In genomic region chrX:19698125-19698524, GRCh38 we compare ENCODE assay signal across 1 cellular context.
TF ChIP-seq lines count a peak whose summit lies in the region.

No MANE protein-coding gene starts in this region.

TF ChIP-seq in SK-N-SH treated with all-trans-retinoic acid at 6 μM for 48 hours, 23 proteins besides CTCF, POLR2A, EP300 and RAD21 (continued from another document):
- TF ChIP-seq ZNF70 (CRISPR knock-in tag; IDR thresholded peaks at IDR 0.05): no peak
- no peak for TF ChIP-seq ZFP3 (CRISPR knock-in tag; IDR thresholded peaks at IDR 0.05)
- no peak for TF ChIP-seq ARNTL (CRISPR knock-in tag; IDR thresholded peaks at IDR 0.05; ENCODE audit: borderline replicate concordance, low read depth)
- TF ChIP-seq ZC3H10 (CRISPR knock-in tag; IDR thresholded peaks at IDR 0.05): no peak
